ENCODE assay signal across 20 cellular contexts in genomic region chr19:31803819-31804446, GRCh38.
"Had no signal": no experiment of that assay in that cellular context is flagged by ENCODE, and none has a peak within 500 bp of the region (broad histone marks: within the 10 kb centered on the region; RNA-seq: fewer than 3 reads in every experiment).

No MANE protein-coding gene starts in this region.

- ATAC-seq: effector memory CD8-positive, alpha-beta T cell; naive thymus-derived CD4-positive, alpha-beta T cell; right lobe of liver; stimulated activated naive CD8-positive, alpha-beta T cell treated with anti-CD3 and anti-CD28 coated beads, Interleukin-15, amount 100 ng/mL, for 72 hours had no signal

- H3K9me3 ChIP-seq: right lobe of liver, suprapubic skin, transverse colon had no signal

- H3K27ac ChIP-seq: coronary artery, left ventricle myocardium inferior, neural progenitor cell, parathyroid adenoma, right lobe of liver, suprapubic skin, transverse colon had no signal

- H3K4me3 ChIP-seq: coronary artery, left ventricle myocardium inferior, neural progenitor cell, right lobe of liver, smooth muscle cell, suprapubic skin, transverse colon had no signal

- H3K4me1 ChIP-seq: left ventricle myocardium inferior, neural progenitor cell, parathyroid adenoma, right lobe of liver, suprapubic skin, transverse colon had no signal

- H3K36me3 ChIP-seq: left ventricle myocardium inferior, neural progenitor cell, right lobe of liver, suprapubic skin, transverse colon had no signal

- H3K4me2 ChIP-seq: neural progenitor cell, smooth muscle cell had no signal

- H3K9ac ChIP-seq: neural progenitor cell, parathyroid adenoma had no signal

- DNase-seq: effector memory CD8-positive, alpha-beta T cell; erythroblast; kidney; left ventricle myocardium inferior; mesenchymal stem cell; midbrain; naive thymus-derived CD4-positive, alpha-beta T cell; right lobe of liver; stimulated activated CD4-positive, alpha-beta T cell treated with anti-CD3 and anti-CD28 coated beads, Interleukin-12 subunit alpha, Interleukin-12 subunit beta, amount 100 ng/mL, for 4 hours; stimulated activated CD4-positive, alpha-beta T cell treated with anti-CD3 and anti-CD28 coated beads, Interleukin-1b, Interleukin-23, amount 100 ng/mL, for 48 hours; stimulated activated CD4-positive, alpha-beta T cell treated with anti-CD3 and anti-CD28 coated beads, Interleukin-4, amount 100 ng/mL, for 1 hour; stimulated activated CD8-positive, alpha-beta memory T cell treated with anti-CD3 and anti-CD28 coated beads, Interleukin-4, amount 100 ng/mL, for 48 hours; stimulated activated naive CD4-positive, alpha-beta T cell; stimulated activated naive CD8-positive, alpha-beta T cell treated with anti-CD3 and anti-CD28 coated beads, Interleukin-15, amount 100 ng/mL, for 72 hours; transverse colon had no signal

- H2AFZ ChIP-seq: neural progenitor cell, parathyroid adenoma had no signal

- H3K27me3 ChIP-seq: neural progenitor cell, right lobe of liver, suprapubic skin, transverse colon had no signal
